1 cellular context compared by ENCODE assay signal in genomic region chr20:63735859-63736718, GRCh38.
TF ChIP-seq lines count a peak whose summit lies in the region.

Gene LIME1, plus strand, starts transcription at chr20:63736664. Its CDS starts 886 bp downstream, at chr20:63737550.

TF ChIP-seq in K562, 482 proteins besides CTCF, POLR2A, EP300 and RAD21 (continued from another document):
- TF ChIP-seq SMAD2 (IDR thresholded peaks at IDR 0.05; ENCODE audit: low read depth, low read length) (no peak), XRCC5 (IDR thresholded peaks at IDR 0.05; ENCODE audit: low read depth, low read length) (no peak), HNRNPK (IDR thresholded peaks at IDR 0.05; ENCODE audit: low read depth, low read length, poor library complexity, severe bottlenecking) (no peak), POLR2B (IDR thresholded peaks at IDR 0.05; ENCODE audit: low read depth, partially characterized antibody) (no peak), ZBTB34 (CRISPR knock-in tag; IDR thresholded peaks at IDR 0.05) (no peak)
TF ChIP-seq in K562: peak in this region for 1.
